In genomic region chr9:101907466-101907865, GRCh38 we compare ENCODE assay signal across 7 cellular contexts.
"Had no signal": no experiment of that assay in that cellular context is flagged by ENCODE, and none has a peak within 500 bp of the region (broad histone marks: within the 10 kb centered on the region; RNA-seq: fewer than 3 reads in every experiment).

No MANE protein-coding gene starts in this region.

- DNase-seq: HFFc6, KG1 had no signal

- FAIRE-seq: H1, HepG2 had no signal

- H3K4me1 ChIP-seq: HAP-1 had no signal

- H3K4me2 ChIP-seq: GM23338 had no signal

- H3K4me3 ChIP-seq: GM23338, HAP-1 had no signal

- ATAC-seq: GM23338, HCT116, HepG2 had no signal

- H3K36me3 ChIP-seq: HAP-1 had no signal
